Comparison of ENCODE assay signal across 8 cellular contexts in the genomic region with DNA sequence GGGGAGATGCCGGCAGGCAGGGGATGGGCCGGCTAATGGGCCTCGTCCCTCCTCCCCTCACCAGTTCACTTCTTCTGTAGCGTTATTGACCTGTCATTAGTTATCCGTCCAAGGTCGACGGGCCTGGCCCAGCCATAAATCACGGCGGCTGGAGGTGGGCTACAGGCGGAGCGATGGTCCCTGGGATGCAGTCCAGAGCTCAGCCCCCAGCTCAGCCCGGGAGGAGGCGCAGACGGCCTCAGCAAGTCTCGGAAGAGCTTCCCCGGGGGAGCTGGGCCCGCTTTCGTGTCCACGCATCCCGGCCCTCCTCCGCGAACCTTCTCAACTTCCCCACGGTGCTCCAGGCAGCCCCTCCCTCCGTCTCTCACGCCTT. TPM values are rescaled to one million over a fixed set of nuclear protein-coding genes. Genes with fewer than 3 reads are reported as not detected.
DNase-seq lines count a peak whose midpoint lies in the region; ATAC-seq lines count a peak whose summit lies in the region.

No MANE protein-coding gene starts in this region.

- CTCF ChIA-PET in activated CD4-positive, alpha-beta T cell treated with anti-CD3 and anti-CD28 coated beads, Interleukin-2, amount 10 ng/mL, durations not matched to agents 7 days and 5 days (lab: Charles Lee), result interaction anchor here (0.5 to 4.4 kb wide), 12 partner anchors 10 to 1600 kb away, joined by 3 to 21 read pairs (median 3); no protein-coding TSS in a partner anchor
- CTCF ChIA-PET in activated CD4-positive, alpha-beta memory T cell treated with anti-CD3 and anti-CD28 coated beads, Interleukin-2, amount 10 ng/mL, durations not matched to agents 7 days and 5 days (lab: Charles Lee), result interaction anchor here (0.6 to 4.5 kb wide), 18 partner anchors 8 to 519 kb away, joined by 3 to 67 read pairs (median 5); a partner anchor contains a TSS

- no peaks in the 10 kb centered on the region for H3K36me3 Mint-ChIP-seq in activated CD4-positive, alpha-beta T cell treated with anti-CD3 and anti-CD28 coated beads, Interleukin-2, amount 10 ng/mL, durations not matched to agents 7 days and 5 days (ENCODE audit: low read depth)
- H3K36me3 Mint-ChIP-seq in activated CD4-positive, alpha-beta memory T cell treated with anti-CD3 and anti-CD28 coated beads, Interleukin-2, amount 10 ng/mL, durations not matched to agents 7 days and 5 days (ENCODE audit: low read depth), result no peaks in the 10 kb centered on the region
- H3K36me3 Mint-ChIP-seq in stimulated activated memory B cell treated with anti-CD40 and anti-IgM and Interleukin-4, amounts not matched to agents 10 μg/mL and 1 μg/mL and 100 μg/mL, for 72 hours, result no peaks in the 10 kb centered on the region

- H3K9me3 ChIP-seq in iPS-18a (ENCODE audit: control insufficient read depth, low read depth, low read length), result no peaks in the 10 kb centered on the region

- POLR2A ChIA-PET in activated CD4-positive, alpha-beta T cell treated with anti-CD3 and anti-CD28 coated beads, Interleukin-2, amount 10 ng/mL, durations not matched to agents 7 days and 5 days (lab: Charles Lee), result no interaction called here
- POLR2A ChIA-PET in activated CD4-positive, alpha-beta memory T cell treated with anti-CD3 and anti-CD28 coated beads, Interleukin-2, amount 10 ng/mL, durations not matched to agents 7 days and 5 days (lab: Charles Lee), result interaction anchor here (1.9 kb wide), 1 partner anchor 12 kb away, joined by 5 read pairs; no protein-coding TSS in a partner anchor

- H3K27ac Mint-ChIP-seq in activated CD4-positive, alpha-beta T cell treated with anti-CD3 and anti-CD28 coated beads, Interleukin-2, amount 10 ng/mL, durations not matched to agents 7 days and 5 days, result no peak overlapping the region
- no peak overlapping the region for H3K27ac Mint-ChIP-seq in activated CD4-positive, alpha-beta memory T cell treated with anti-CD3 and anti-CD28 coated beads, Interleukin-2, amount 10 ng/mL, durations not matched to agents 7 days and 5 days
- no peak overlapping the region for H3K27ac Mint-ChIP-seq in stimulated activated memory B cell treated with anti-CD40 and anti-IgM and Interleukin-4, amounts not matched to agents 10 μg/mL and 1 μg/mL and 100 μg/mL, for 72 hours

- H3K27me3 ChIP-seq in iPS-18a (ENCODE audit: control insufficient read depth, insufficient read depth, low read length), result peaks cover 80% of the 10 kb centered on the region

- peak overlapping the region; percentile 10 for H3K9ac ChIP-seq in iPS-18a (ENCODE audit: low read length)

- no peaks in the 10 kb centered on the region for H3K9me3 Mint-ChIP-seq in activated CD4-positive, alpha-beta T cell treated with anti-CD3 and anti-CD28 coated beads, Interleukin-2, amount 10 ng/mL, durations not matched to agents 7 days and 5 days
- no peaks in the 10 kb centered on the region for H3K9me3 Mint-ChIP-seq in activated CD4-positive, alpha-beta memory T cell treated with anti-CD3 and anti-CD28 coated beads, Interleukin-2, amount 10 ng/mL, durations not matched to agents 7 days and 5 days
- no peaks in the 10 kb centered on the region for H3K9me3 Mint-ChIP-seq in stimulated activated memory B cell treated with anti-CD40 and anti-IgM and Interleukin-4, amounts not matched to agents 10 μg/mL and 1 μg/mL and 100 μg/mL, for 72 hours

- peak overlapping the region; percentile 73 for H3K4me3 Mint-ChIP-seq in activated CD4-positive, alpha-beta T cell treated with anti-CD3 and anti-CD28 coated beads, Interleukin-2, amount 10 ng/mL, durations not matched to agents 7 days and 5 days
- H3K4me3 Mint-ChIP-seq in activated CD4-positive, alpha-beta memory T cell treated with anti-CD3 and anti-CD28 coated beads, Interleukin-2, amount 10 ng/mL, durations not matched to agents 7 days and 5 days, result peak overlapping the region; percentile 73
- peak overlapping the region; percentile 74 for H3K4me3 Mint-ChIP-seq in stimulated activated memory B cell treated with anti-CD40 and anti-IgM and Interleukin-4, amounts not matched to agents 10 μg/mL and 1 μg/mL and 100 μg/mL, for 72 hours

- no peak overlapping the region for H3K27ac ChIP-seq in iPS-18a (ENCODE audit: low read length)

- no peak for ATAC-seq in stimulated activated memory B cell treated with anti-CD40 and anti-IgM and Interleukin-4, amounts not matched to agents 10 μg/mL and 1 μg/mL and 100 μg/mL, for 72 hours
- ATAC-seq in GM18868 (IDR thresholded peaks at IDR 0.05; ENCODE audit: unreplicated experiment), result no peak
- no peak for ATAC-seq in GM21786 (IDR thresholded peaks at IDR 0.05; ENCODE audit: unreplicated experiment)

- H3K27me3 Mint-ChIP-seq in activated CD4-positive, alpha-beta T cell treated with anti-CD3 and anti-CD28 coated beads, Interleukin-2, amount 10 ng/mL, durations not matched to agents 7 days and 5 days, result peaks cover 47% of the 10 kb centered on the region
- peaks cover 43% of the 10 kb centered on the region for H3K27me3 Mint-ChIP-seq in activated CD4-positive, alpha-beta memory T cell treated with anti-CD3 and anti-CD28 coated beads, Interleukin-2, amount 10 ng/mL, durations not matched to agents 7 days and 5 days
- H3K27me3 Mint-ChIP-seq in stimulated activated memory B cell treated with anti-CD40 and anti-IgM and Interleukin-4, amounts not matched to agents 10 μg/mL and 1 μg/mL and 100 μg/mL, for 72 hours, result peaks cover 56% of the 10 kb centered on the region

- no peaks in the 10 kb centered on the region for H3K36me3 ChIP-seq in iPS-18a (ENCODE audit: control insufficient read depth, low read depth, low read length)

- peak overlapping the region; percentile 72 for H3K4me3 ChIP-seq in iPS-18a (ENCODE audit: low read length)

- DNase-seq in activated CD4-positive, alpha-beta T cell treated with anti-CD3 and anti-CD28 coated beads, Interleukin-2, amount 10 ng/mL, durations not matched to agents 7 days and 5 days, result no peak
- DNase-seq in activated CD4-positive, alpha-beta T cell treated with anti-CD3 and anti-CD28 coated beads, Interleukin-2, amount 50 U/mL, for 4 hours, result no peak
- no peak for DNase-seq in activated CD4-positive, alpha-beta memory T cell treated with anti-CD3 and anti-CD28 coated beads, Interleukin-2, amount 10 ng/mL, durations not matched to agents 7 days and 5 days
- no peak for DNase-seq in SIG-M5 (lab: John Stamatoyannopoulos, UW)

- H3K4me1 ChIP-seq in iPS-18a (ENCODE audit: control insufficient read depth, low read depth, low read length), result no peaks in the 10 kb centered on the region

- H3K4me1 Mint-ChIP-seq in activated CD4-positive, alpha-beta T cell treated with anti-CD3 and anti-CD28 coated beads, Interleukin-2, amount 10 ng/mL, durations not matched to agents 7 days and 5 days, result peaks cover 18% of the 10 kb centered on the region
- H3K4me1 Mint-ChIP-seq in activated CD4-positive, alpha-beta memory T cell treated with anti-CD3 and anti-CD28 coated beads, Interleukin-2, amount 10 ng/mL, durations not matched to agents 7 days and 5 days, result peaks cover 18% of the 10 kb centered on the region
- H3K4me1 Mint-ChIP-seq in stimulated activated memory B cell treated with anti-CD40 and anti-IgM and Interleukin-4, amounts not matched to agents 10 μg/mL and 1 μg/mL and 100 μg/mL, for 72 hours, result peaks cover 35% of the 10 kb centered on the region

RNA-seq across cellular contexts. Expression of a gene that starts 18.6 kb away (rescaled TPM):
- total RNA-seq in activated CD4-positive, alpha-beta T cell treated with anti-CD3 and anti-CD28 coated beads, Interleukin-2, amount 10 ng/mL, durations not matched to agents 7 days and 5 days, result 10 to 100 TPM; 26.5 to 35.3 TPM
- 10 to 100 TPM; 31.9 to 35.9 TPM for total RNA-seq in activated CD4-positive, alpha-beta memory T cell treated with anti-CD3 and anti-CD28 coated beads, Interleukin-2, amount 10 ng/mL, durations not matched to agents 7 days and 5 days

RNA-seq across cellular contexts. Expression of a gene that starts 18.7 kb away (rescaled TPM):
- total RNA-seq in activated CD4-positive, alpha-beta T cell treated with anti-CD3 and anti-CD28 coated beads, Interleukin-2, amount 10 ng/mL, durations not matched to agents 7 days and 5 days, result 1 to 10 TPM; 2.9 to 3.1 TPM
- 1 to 10 TPM; 4.1 to 5.2 TPM for total RNA-seq in activated CD4-positive, alpha-beta memory T cell treated with anti-CD3 and anti-CD28 coated beads, Interleukin-2, amount 10 ng/mL, durations not matched to agents 7 days and 5 days
